In genomic region chr10:71927159-71927558, GRCh38 we compare ENCODE assay signal across 37 cellular contexts. TPM values are rescaled to one million over a fixed set of nuclear protein-coding genes. Genes with fewer than 3 reads are reported as not detected.
"Had no signal": no experiment of that assay in that cellular context is flagged by ENCODE, and none has a peak within 500 bp of the region (broad histone marks: within the 10 kb centered on the region; RNA-seq: fewer than 3 reads in every experiment).

No MANE protein-coding gene starts in this region.

- H3K9me3 ChIP-seq: adrenal gland, body of pancreas, colonic mucosa, esophagus squamous epithelium had no signal

- FAIRE-seq: endometrium, endothelial cell of umbilical vein had no signal

- H3K27ac Mint-ChIP-seq: activated B cell treated with CpG ODN at 0.5 μM for 24 hours; activated CD8-positive, alpha-beta memory T cell treated with anti-CD3 and anti-CD28 coated beads, Interleukin-2, amount 10 ng/mL, durations not matched to agents 7 days and 5 days; activated CD8-positive, alpha-beta T cell treated with anti-CD3 and anti-CD28 coated beads for 36 hours; activated naive CD4-positive, alpha-beta T cell treated with anti-CD3 and anti-CD28 coated beads for 36 hours; activated naive CD4-positive, alpha-beta T cell treated with anti-CD3 and anti-CD28 coated beads, Interleukin-2, amount 50 U/mL, for 24 hours; activated naive CD8-positive, alpha-beta T cell treated with anti-CD3 and anti-CD28 coated beads for 36 hours; activated naive CD8-positive, alpha-beta T cell treated with anti-CD3 and anti-CD28 coated beads, Interleukin-2, amount 50 U/mL, for 24 hours; activated T-helper 1 cell treated with anti-CD3 and anti-CD28 coated beads, Interleukin-12 subunit alpha, Interleukin-12 subunit beta, Interleukin-2, Interleukin-4 antibody, amounts not matched to agents 30 ng/mL and 10 ng/mL and 1 ng/mL, durations not matched to agents 14 hours and 24 hours and 36 hours; activated T-helper 2 cell treated with anti-CD3 and anti-CD28 coated beads, Interferon-gamma antibody, Interleukin-2, Interleukin-4, amounts not matched to agents 10 μg/mL and 5 μg/mL and 100 μg/mL, durations not matched to agents 14 hours and 24 hours and 36 hours; T-helper 17 cell; T-helper 2 cell treated with Interferon-gamma antibody and Interleukin-4, amounts not matched to agents 5 μg/mL and 100 μg/mL, for 36 hours had no signal

- H3K27me3 ChIP-seq: adrenal gland, body of pancreas, cardiac muscle cell, colonic mucosa, esophagus squamous epithelium, gastroesophageal sphincter, heart right ventricle had no signal

- H3K4me1 Mint-ChIP-seq: activated B cell treated with CpG ODN at 0.5 μM for 24 hours; activated CD8-positive, alpha-beta memory T cell treated with anti-CD3 and anti-CD28 coated beads, Interleukin-2, amount 10 ng/mL, durations not matched to agents 7 days and 5 days had no signal

- H3K4me1 ChIP-seq: colonic mucosa had no signal

- H3K27ac ChIP-seq: adrenal gland, cardiac muscle cell, colonic mucosa, epithelial cell of prostate, esophagus squamous epithelium, gastroesophageal sphincter, heart right ventricle, WERI-Rb-1 had no signal

- DNase-seq: activated B cell treated with CpG ODN at 0.5 μM for 24 hours; activated CD4-positive, alpha-beta T cell treated with anti-CD3 and anti-CD28 coated beads for 48 hours; activated CD4-positive, alpha-beta T cell treated with anti-CD3 and anti-CD28 coated beads, Interleukin-2, amount 50 U/mL, for 1 hour; activated CD4-positive, alpha-beta T cell treated with anti-CD3 and anti-CD28 coated beads, Interleukin-2, amount 50 U/mL, for 48 hours; activated CD8-positive, alpha-beta memory T cell treated with anti-CD3 and anti-CD28 coated beads, Interleukin-2, amount 10 ng/mL, durations not matched to agents 7 days and 5 days; activated CD8-positive, alpha-beta memory T cell treated with anti-CD3 and anti-CD28 coated beads, Interleukin-2, amount 50 U/mL, for 4 hours; activated CD8-positive, alpha-beta T cell treated with anti-CD3 and anti-CD28 coated beads for 36 hours; activated effector memory CD4-positive, alpha-beta T cell treated with anti-CD3 and anti-CD28 coated beads, Interleukin-2, amount 50 U/mL, for 16 hours; activated naive CD4-positive, alpha-beta T cell treated with anti-CD3 and anti-CD28 coated beads for 36 hours; activated naive CD8-positive, alpha-beta T cell treated with anti-CD3 and anti-CD28 coated beads for 36 hours; activated naive CD8-positive, alpha-beta T cell treated with anti-CD3 and anti-CD28 coated beads, Interleukin-2, amount 50 U/mL, for 24 hours; activated T-cell treated with anti-CD3 and anti-CD28 coated beads, Interleukin-2, amount 50 U/mL, for 1 hour; activated T-cell treated with anti-CD3 and anti-CD28 coated beads, Interleukin-2, amount 50 U/mL, for 48 hours; adrenal gland; amygdala; aorta; body of pancreas; central memory CD4-positive, alpha-beta T cell; cerebellar nuclear complex; colonic mucosa; effector CD8-positive, alpha-beta T cell; esophagus squamous epithelium; foreskin melanocyte; heart right ventricle; T-helper 17 cell; T1000; WERI-Rb-1 had no signal

- ATAC-seq: activated CD4-positive, CD25-positive, alpha-beta regulatory T cell treated with anti-CD3 and anti-CD28 coated beads, Interleukin-2, amount 50 U/mL, for 24 hours; activated CD8-positive, alpha-beta memory T cell treated with anti-CD3 and anti-CD28 coated beads, Interleukin-2, amount 10 ng/mL, durations not matched to agents 7 days and 5 days; activated CD8-positive, alpha-beta T cell treated with anti-CD3 and anti-CD28 coated beads for 36 hours; activated naive CD8-positive, alpha-beta T cell treated with anti-CD3 and anti-CD28 coated beads, Interleukin-2, amount 50 U/mL, for 24 hours; gastroesophageal sphincter; heart right ventricle; T-helper 17 cell had no signal

- H3K4me3 Mint-ChIP-seq: activated B cell treated with CpG ODN at 0.5 μM for 24 hours; activated CD8-positive, alpha-beta memory T cell treated with anti-CD3 and anti-CD28 coated beads, Interleukin-2, amount 10 ng/mL, durations not matched to agents 7 days and 5 days; activated CD8-positive, alpha-beta T cell treated with anti-CD3 and anti-CD28 coated beads for 36 hours; activated naive CD4-positive, alpha-beta T cell treated with anti-CD3 and anti-CD28 coated beads for 36 hours; activated naive CD4-positive, alpha-beta T cell treated with anti-CD3 and anti-CD28 coated beads, Interleukin-2, amount 50 U/mL, for 24 hours; activated naive CD8-positive, alpha-beta T cell treated with anti-CD3 and anti-CD28 coated beads for 36 hours; activated naive CD8-positive, alpha-beta T cell treated with anti-CD3 and anti-CD28 coated beads, Interleukin-2, amount 50 U/mL, for 24 hours; activated T-helper 1 cell treated with anti-CD3 and anti-CD28 coated beads, Interleukin-12 subunit alpha, Interleukin-12 subunit beta, Interleukin-2, Interleukin-4 antibody, amounts not matched to agents 30 ng/mL and 10 ng/mL and 1 ng/mL, durations not matched to agents 14 hours and 24 hours and 36 hours; T-helper 17 cell; T-helper 2 cell treated with Interferon-gamma antibody and Interleukin-4, amounts not matched to agents 5 μg/mL and 100 μg/mL, for 36 hours had no signal

- H3K36me3 Mint-ChIP-seq: activated CD8-positive, alpha-beta memory T cell treated with anti-CD3 and anti-CD28 coated beads, Interleukin-2, amount 10 ng/mL, durations not matched to agents 7 days and 5 days; activated naive CD8-positive, alpha-beta T cell treated with anti-CD3 and anti-CD28 coated beads for 36 hours had no signal

- H3K9me3 Mint-ChIP-seq: activated naive CD4-positive, alpha-beta T cell treated with anti-CD3 and anti-CD28 coated beads for 36 hours; activated naive CD4-positive, alpha-beta T cell treated with anti-CD3 and anti-CD28 coated beads, Interleukin-2, amount 50 U/mL, for 24 hours; activated T-helper 1 cell treated with anti-CD3 and anti-CD28 coated beads, Interleukin-12 subunit alpha, Interleukin-12 subunit beta, Interleukin-2, Interleukin-4 antibody, amounts not matched to agents 30 ng/mL and 10 ng/mL and 1 ng/mL, durations not matched to agents 14 hours and 24 hours and 36 hours had no signal

- H3K36me3 ChIP-seq: adrenal gland, cardiac muscle cell, colonic mucosa, esophagus squamous epithelium, gastroesophageal sphincter, heart right ventricle, WERI-Rb-1 had no signal

- H3K27me3 Mint-ChIP-seq: activated CD8-positive, alpha-beta T cell treated with anti-CD3 and anti-CD28 coated beads for 36 hours; activated naive CD4-positive, alpha-beta T cell treated with anti-CD3 and anti-CD28 coated beads, Interleukin-2, amount 50 U/mL, for 24 hours; activated naive CD8-positive, alpha-beta T cell treated with anti-CD3 and anti-CD28 coated beads for 36 hours had no signal

- H3K4me3 ChIP-seq: adrenal gland, body of pancreas, cardiac muscle cell, colonic mucosa, esophagus squamous epithelium, gastroesophageal sphincter, heart right ventricle had no signal

RNA-seq across cellular contexts. Expression of gene CHST3, which starts 37.0 kb away (rescaled TPM):
- total RNA-seq: activated B cell treated with CpG ODN at 0.5 μM for 24 hours, T-helper 17 cell had no signal
